Comparison of ENCODE assay signal across 1 cellular context in the genomic region with DNA sequence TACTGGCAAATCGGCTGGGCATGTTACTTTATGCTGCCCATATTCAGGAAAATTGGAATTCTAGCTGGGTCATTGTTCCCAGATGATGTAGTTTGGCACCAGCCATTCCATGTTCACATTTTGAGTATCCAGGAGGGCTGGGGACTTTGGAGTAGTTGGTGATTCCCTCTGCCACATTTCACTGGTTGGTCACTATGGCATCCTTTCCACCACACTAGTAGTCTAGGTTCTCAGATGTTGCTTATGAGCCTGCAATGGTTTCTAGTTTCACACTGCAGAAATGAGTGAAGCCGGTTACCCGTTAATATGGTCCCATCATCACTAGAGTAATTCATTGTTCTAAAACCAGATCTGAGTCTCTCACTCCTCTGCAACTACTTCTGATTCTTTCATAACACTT.
TF ChIP-seq lines count a peak whose summit lies in the region.

No MANE protein-coding gene starts in this region.

TF ChIP-seq in endothelial cell of umbilical vein, 7 proteins besides CTCF, POLR2A, EP300 and RAD21 (continued from another document):
- TF ChIP-seq, protein P1, sequence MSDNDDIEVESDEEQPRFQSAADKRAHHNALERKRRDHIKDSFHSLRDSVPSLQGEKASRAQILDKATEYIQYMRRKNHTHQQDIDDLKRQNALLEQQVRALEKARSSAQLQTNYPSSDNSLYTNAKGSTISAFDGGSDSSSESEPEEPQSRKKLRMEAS (IDR thresholded peaks at IDR 0.05; ENCODE audit: insufficient read depth, insufficient read length): no peak
- no peak for TF ChIP-seq FOS (IDR thresholded peaks at IDR 0.05; ENCODE audit: borderline replicate concordance, insufficient read depth, low read length)
